Comparison of ENCODE assay signal across 28 cellular contexts in the genomic region with DNA sequence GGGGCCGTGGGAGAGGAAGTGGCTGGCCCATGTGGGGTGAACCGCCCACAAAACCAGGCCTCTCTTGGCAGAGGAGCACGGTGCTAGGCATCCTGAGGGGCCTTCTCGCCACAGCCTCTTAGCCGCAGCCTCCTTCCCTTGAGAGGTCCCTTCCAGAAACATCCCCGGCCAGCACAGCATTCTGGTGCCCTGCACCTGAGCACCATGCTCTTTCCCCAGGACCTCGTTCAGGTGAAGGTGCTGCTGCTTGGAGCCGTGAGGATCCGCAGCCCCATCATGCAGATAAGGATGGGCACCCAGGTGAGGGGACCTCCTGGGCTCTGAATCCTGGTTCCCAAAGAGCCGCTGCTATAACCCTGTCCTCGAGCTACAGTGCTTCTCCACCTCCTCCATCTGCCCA.
"Had no signal": no experiment of that assay in that cellular context is flagged by ENCODE, and none has a peak within 500 bp of the region (broad histone marks: within the 10 kb centered on the region; RNA-seq: fewer than 3 reads in every experiment).

No MANE protein-coding gene starts in this region.

- H3K4me3 Mint-ChIP-seq: activated CD4-positive, alpha-beta memory T cell treated with anti-CD3 and anti-CD28 coated beads for 36 hours; activated CD4-positive, alpha-beta T cell treated with anti-CD3 and anti-CD28 coated beads for 36 hours; activated CD4-positive, alpha-beta T cell treated with anti-CD3 and anti-CD28 coated beads, Interleukin-2, amount 10 ng/mL, durations not matched to agents 24 days and 14 days; activated CD8-positive, alpha-beta T cell treated with anti-CD3 and anti-CD28 coated beads, Interleukin-2, amount 10 ng/mL, durations not matched to agents 7 days and 5 days; activated naive CD4-positive, alpha-beta T cell treated with anti-CD3 and anti-CD28 coated beads for 36 hours; activated naive CD4-positive, alpha-beta T cell treated with anti-CD3 and anti-CD28 coated beads, Interleukin-2, amount 50 U/mL, for 24 hours; activated naive CD8-positive, alpha-beta T cell treated with anti-CD3 and anti-CD28 coated beads for 36 hours; activated naive CD8-positive, alpha-beta T cell treated with anti-CD3 and anti-CD28 coated beads, Interleukin-2, amount 50 U/mL, for 24 hours; activated T-cell treated with anti-CD3 and anti-CD28 coated beads, Interleukin-2, amount 50 U/mL, for 4 hours; effector memory CD8-positive, alpha-beta T cell had no signal

- H3K27me3 ChIP-seq: body of pancreas had no signal

- H3K27me3 Mint-ChIP-seq: activated CD4-positive, alpha-beta T cell treated with anti-CD3 and anti-CD28 coated beads, Interleukin-2, amount 10 ng/mL, durations not matched to agents 24 days and 14 days; activated naive CD4-positive, alpha-beta T cell treated with anti-CD3 and anti-CD28 coated beads, Interleukin-2, amount 50 U/mL, for 24 hours had no signal

- H3K4me1 ChIP-seq: adrenal gland, body of pancreas, esophagus squamous epithelium, gastroesophageal sphincter had no signal

- DNase-seq: activated CD4-positive, alpha-beta memory T cell treated with anti-CD3 and anti-CD28 coated beads for 36 hours; activated CD4-positive, alpha-beta T cell treated with anti-CD3 and anti-CD28 coated beads for 36 hours; activated CD4-positive, alpha-beta T cell treated with anti-CD3 and anti-CD28 coated beads, Interleukin-2, amount 10 ng/mL, durations not matched to agents 24 days and 14 days; activated CD4-positive, CD25-positive, alpha-beta regulatory T cell; activated CD4-positive, CD25-positive, alpha-beta regulatory T cell treated with anti-CD3 and anti-CD28 coated beads, Interleukin-2, amount 50 U/mL, for 72 hours; activated CD8-positive, alpha-beta T cell treated with anti-CD3 and anti-CD28 coated beads, Interleukin-2, amount 10 ng/mL, durations not matched to agents 7 days and 5 days; activated effector memory CD4-positive, alpha-beta T cell treated with anti-CD3 and anti-CD28 coated beads, Interleukin-2, amount 50 U/mL, for 16 hours; activated naive CD4-positive, alpha-beta T cell treated with anti-CD3 and anti-CD28 coated beads for 36 hours; activated naive CD8-positive, alpha-beta T cell treated with anti-CD3 and anti-CD28 coated beads for 36 hours; activated naive CD8-positive, alpha-beta T cell treated with anti-CD3 and anti-CD28 coated beads, Interleukin-2, amount 50 U/mL, for 24 hours; activated T-cell treated with anti-CD3 and anti-CD28 coated beads, Interleukin-2, amount 50 U/mL, for 4 hours; amygdala; aorta; body of pancreas; caudate nucleus; cortex of kidney; dermis blood vessel endothelial cell; effector CD4-positive, alpha-beta T cell; effector memory CD8-positive, alpha-beta T cell; erythroblast; esophagus squamous epithelium; foreskin melanocyte; heart right ventricle; T-helper 2 cell had no signal

- H3K36me3 Mint-ChIP-seq: activated CD4-positive, alpha-beta memory T cell treated with anti-CD3 and anti-CD28 coated beads for 36 hours; activated naive CD8-positive, alpha-beta T cell treated with anti-CD3 and anti-CD28 coated beads for 36 hours had no signal

- H3K9me3 Mint-ChIP-seq: activated naive CD4-positive, alpha-beta T cell treated with anti-CD3 and anti-CD28 coated beads, Interleukin-2, amount 50 U/mL, for 24 hours had no signal

- H3K27ac Mint-ChIP-seq: activated CD4-positive, alpha-beta memory T cell treated with anti-CD3 and anti-CD28 coated beads for 36 hours; activated CD4-positive, alpha-beta T cell treated with anti-CD3 and anti-CD28 coated beads for 36 hours; activated CD4-positive, alpha-beta T cell treated with anti-CD3 and anti-CD28 coated beads, Interleukin-2, amount 10 ng/mL, durations not matched to agents 24 days and 14 days; activated CD8-positive, alpha-beta T cell treated with anti-CD3 and anti-CD28 coated beads, Interleukin-2, amount 10 ng/mL, durations not matched to agents 7 days and 5 days; activated naive CD4-positive, alpha-beta T cell treated with anti-CD3 and anti-CD28 coated beads for 36 hours; activated naive CD4-positive, alpha-beta T cell treated with anti-CD3 and anti-CD28 coated beads, Interleukin-2, amount 50 U/mL, for 24 hours; activated naive CD8-positive, alpha-beta T cell treated with anti-CD3 and anti-CD28 coated beads for 36 hours; activated naive CD8-positive, alpha-beta T cell treated with anti-CD3 and anti-CD28 coated beads, Interleukin-2, amount 50 U/mL, for 24 hours; activated T-helper 2 cell treated with anti-CD3 and anti-CD28 coated beads, Interferon-gamma antibody, Interleukin-2, Interleukin-4, amounts not matched to agents 10 μg/mL and 5 μg/mL and 100 μg/mL, durations not matched to agents 14 hours and 24 hours and 36 hours had no signal

- H3K36me3 ChIP-seq: adrenal gland, esophagus squamous epithelium, gastroesophageal sphincter, heart right ventricle had no signal

- H3K4me1 Mint-ChIP-seq: activated CD4-positive, alpha-beta T cell treated with anti-CD3 and anti-CD28 coated beads for 36 hours; activated CD4-positive, alpha-beta T cell treated with anti-CD3 and anti-CD28 coated beads, Interleukin-2, amount 10 ng/mL, durations not matched to agents 24 days and 14 days; activated naive CD4-positive, alpha-beta T cell treated with anti-CD3 and anti-CD28 coated beads, Interleukin-2, amount 50 U/mL, for 24 hours; activated naive CD8-positive, alpha-beta T cell treated with anti-CD3 and anti-CD28 coated beads for 36 hours; activated naive CD8-positive, alpha-beta T cell treated with anti-CD3 and anti-CD28 coated beads, Interleukin-2, amount 50 U/mL, for 24 hours had no signal

- H3K27ac ChIP-seq: adrenal gland, body of pancreas, esophagus squamous epithelium, gastroesophageal sphincter, heart right ventricle had no signal

- H3K9me3 ChIP-seq: adrenal gland, body of pancreas, esophagus squamous epithelium, heart right ventricle had no signal

- H3K4me3 ChIP-seq: adrenal gland, body of pancreas, esophagus squamous epithelium, gastroesophageal sphincter, heart right ventricle had no signal
